Comparison of ENCODE assay signal across 21 cellular contexts in genomic region chr5:65932676-65933075, GRCh38. TPM values are rescaled to one million over a fixed set of nuclear protein-coding genes. Genes with fewer than 3 reads are reported as not detected.
DNase-seq lines count a peak whose midpoint lies in the region; ATAC-seq, FAIRE-seq and TF ChIP-seq lines count a peak whose summit lies in the region.
"Had no signal": no experiment of that assay in that cellular context is flagged by ENCODE, and none has a peak within 500 bp of the region (broad histone marks: within the 10 kb centered on the region; RNA-seq: fewer than 3 reads in every experiment).

No MANE protein-coding gene starts in this region.

- intact Hi-C loops in HepG2 (cut with micrococcal nuclease; ENCODE audit: unreplicated experiment) = no loop called here
- intact Hi-C loops in right lobe of liver (cut with DNase I) = loop anchor here in 1 of 2 donors (10.0 kb wide), 1 partner anchor 208 kb away; the partner anchor contains the start of genes NLN and SGTB
- intact Hi-C loops in OCI-LY7 (cut with micrococcal nuclease; ENCODE audit: unreplicated experiment) = no loop called here

- no peak overlapping the region for H2BK20ac ChIP-seq in H1 (ENCODE audit: low read length)

- TF ChIP-seq CTCF in HepG2 (CRISPR knock-in tag; IDR thresholded peaks at IDR 0.05) (no peak), right lobe of liver (IDR thresholded peaks at IDR 0.05) (no peak), OCI-LY7 (conservative IDR thresholded peaks at IDR 0.05; ENCODE audit: low read length) (no peak), H1 (IDR thresholded peaks at IDR 0.05; ENCODE audit: control extremely low read depth in 1 of 3, insufficient read depth in 1 of 3, low read depth in 1 of 3, low read length in 3 of 3) (no peak), endothelial cell (IDR thresholded peaks at IDR 0.05; ENCODE audit: unreplicated experiment) (no peak)

- peaks cover 46% of the 10 kb centered on the region for H3K4me1 ChIP-seq in HepG2 (ENCODE audit: insufficient read depth, low read length)
- H3K4me1 ChIP-seq in right lobe of liver = peaks cover 0 to 30% (median 0%) of the 10 kb centered on the region in 4 donors
- peaks cover 82% of the 10 kb centered on the region for H3K4me1 ChIP-seq in OCI-LY7 (ENCODE audit: insufficient read depth, low read length, poor library complexity, severe bottlenecking)
- no peaks in the 10 kb centered on the region; a peak in 1 of 7 replicates for H3K4me1 ChIP-seq in H1 (replicated peaks in 1 of 4; ENCODE audit: control insufficient read depth in 3 of 4, insufficient read depth in 4 of 4, low read length in 3 of 4)

- no peak for TF ChIP-seq POLR2A in HepG2 (IDR thresholded peaks at IDR 0.05; ENCODE audit: insufficient read depth in 1 of 2, low read depth in 2 of 2, low read length in 2 of 2)
- no peak for TF ChIP-seq POLR2A in right lobe of liver (IDR thresholded peaks at IDR 0.05)
- TF ChIP-seq POLR2A in H1 (IDR thresholded peaks at IDR 0.05; ENCODE audit: control extremely low read depth in 1 of 2, low read depth in 2 of 2, low read length in 2 of 2) = no peak

- no peak overlapping the region for H3K18ac ChIP-seq in H1 (ENCODE audit: extremely low read depth, low read length)

- no peak overlapping the region for H3K56ac ChIP-seq in H1 (replicated peaks; ENCODE audit: insufficient read length, low read depth, low read length)

- in situ Hi-C loops in HepG2 (cut with HindIII; ENCODE audit: extremely low pct_ligation_motif_present, low pct_unique_long_range_greater_than_20kb) = no loop called here

- H3K79me1 ChIP-seq in H1 (ENCODE audit: low read depth, low read length) = peaks cover 2% of the 10 kb centered on the region; the same call in 1 of the 2 replicates

- no peak for TF ChIP-seq RAD21 in HepG2 (CRISPR knock-in tag; IDR thresholded peaks at IDR 0.05)
- no peak for TF ChIP-seq RAD21 in H1 (IDR thresholded peaks at IDR 0.05 in 1 of 2, conservative IDR thresholded peaks at IDR 0.05 in 1 of 2; ENCODE audit: low read depth in 2 of 2, low read length in 2 of 2)

- H2AFZ ChIP-seq in HepG2 (ENCODE audit: low read length) (no peak overlapping the region), OCI-LY7 (ENCODE audit: low read length) (no peak overlapping the region), H1 (ENCODE audit: low read length) (no peak overlapping the region)
- H2AFZ ChIP-seq: hepatocyte had no signal

- H3K36me3 ChIP-seq in HepG2 (replicated peaks in 1 of 2; ENCODE audit: control insufficient read depth in 1 of 2, insufficient read depth in 2 of 2, low read length in 2 of 2) (peaks cover 0 to 2% of the 10 kb centered on the region in 2 experiments; a peak in 1 of 5 replicates), right lobe of liver (no peaks in the 10 kb centered on the region), OCI-LY7 (ENCODE audit: insufficient read depth, low read length) (peaks cover 49% of the 10 kb centered on the region), H1 (ENCODE audit: control insufficient read depth in 2 of 4, insufficient read depth in 4 of 4, low read length in 3 of 4) (no peaks in the 10 kb centered on the region)
- H3K36me3 ChIP-seq: uterus had no signal

- H4K8ac ChIP-seq in H1 (ENCODE audit: extremely low read depth, insufficient read depth, low read length) = no peak overlapping the region

- no peak overlapping the region for H4K91ac ChIP-seq in H1 (replicated peaks; ENCODE audit: insufficient read length, low read length)

- no peak overlapping the region for H3K14ac ChIP-seq in H1 (ENCODE audit: insufficient read length)

- H3K9me3 ChIP-seq in HepG2 (ENCODE audit: low read length) (no peaks in the 10 kb centered on the region), right lobe of liver (no peaks in the 10 kb centered on the region), OCI-LY7 (ENCODE audit: low read length) (no peaks in the 10 kb centered on the region), H1 (ENCODE audit: insufficient read depth in 2 of 2, low read depth in 1 of 2, low read length in 1 of 2) (no peaks in the 10 kb centered on the region)
- H3K9me3 ChIP-seq: mucosa of descending colon, uterus had no signal

- H2BK120ac ChIP-seq in H1 (replicated peaks; ENCODE audit: low read depth, low read length) = no peak overlapping the region

- CTCF ChIA-PET in HepG2 (lab: Yijun Ruan, JAX; ENCODE audit: low intra/inter-chr PET ratio, low total read pairs) = no interaction called here
- CTCF ChIA-PET in OCI-LY7 (lab: Charles Lee; ENCODE audit: unreplicated experiment) = interaction anchor here (0.6 kb wide), 1 partner anchor 258 kb away, joined by 4 read pairs; no protein-coding TSS in a partner anchor
- CTCF ChIA-PET in H1 (lab: Charles Lee; ENCODE audit: partially characterized antibody) = interaction anchor here (0.6 kb wide), 1 partner anchor 306 kb away, joined by 3 read pairs; no protein-coding TSS in a partner anchor

- no peak overlapping the region for H3K4me3 Mint-ChIP-seq in endothelial cell (ENCODE audit: unreplicated experiment)

- H4K5ac ChIP-seq in H1 (ENCODE audit: insufficient read length, low read depth, low read length) = no peak overlapping the region

- no peaks in the 10 kb centered on the region for H3K9me3 Mint-ChIP-seq in endothelial cell (ENCODE audit: unreplicated experiment)

- H3K9me2 ChIP-seq in OCI-LY7 (ENCODE audit: insufficient read depth, low read length) = no peaks in the 10 kb centered on the region

- H3K4me1 Mint-ChIP-seq in endothelial cell (ENCODE audit: unreplicated experiment) = peaks cover 30% of the 10 kb centered on the region

- no peak overlapping the region for H3K4me3 ChIP-seq in HepG2 (replicated peaks in 1 of 3; ENCODE audit: insufficient read depth in 1 of 3, low read depth in 2 of 3, low read length in 3 of 3)
- no peak overlapping the region for H3K4me3 ChIP-seq in right lobe of liver
- no peak overlapping the region for H3K4me3 ChIP-seq in OCI-LY7 (ENCODE audit: low read depth, low read length, poor library complexity, severe bottlenecking)
- H3K4me3 ChIP-seq in H1 (ENCODE audit: extremely low read depth in 1 of 4, insufficient read depth in 2 of 4, low read depth in 3 of 4, low read length in 4 of 4) = no peak overlapping the region
- H3K4me3 ChIP-seq: hepatocyte, mucosa of descending colon, uterus had no signal

- H2BK12ac ChIP-seq in H1 (ENCODE audit: low read depth, low read length) = no peak overlapping the region

- no peaks in the 10 kb centered on the region for H3K23me2 ChIP-seq in H1 (ENCODE audit: low read depth, low read length)

- no peak overlapping the region for H3K4ac ChIP-seq in H1 (replicated peaks; ENCODE audit: insufficient read length, low read depth, low read length)

- FAIRE-seq in HepG2 (lab: Jason Lieb, UNC) = no peak
- FAIRE-seq in H1 (lab: Jason Lieb, UNC) = peak; percentile 57

- no peak overlapping the region for H2AK5ac ChIP-seq in H1 (ENCODE audit: low read depth, low read length)

- 96% methylated on average over 4 of the region's 4 CpGs for WGBS in HepG2 (ENCODE audit: low lambda C conversion rate)
- 97% methylated on average over 4 of the region's 4 CpGs for WGBS in right lobe of liver (ENCODE audit: insufficient coverage, low coverage, low lambda C conversion rate, missing lambda C conversion rate)
- 94% methylated on average over 4 of the region's 4 CpGs; no CpG with 5 or more reads in 1 of the 2 experiments for WGBS in H1 (ENCODE audit: extremely low coverage in 1 of 2, insufficient coverage in 1 of 2, insufficient read length in 1 of 2, insufficient replicate concordance in 2 of 2, low coverage in 1 of 2, low lambda C conversion rate in 2 of 2, missing lambda C conversion rate in 1 of 2), 2 experiments

- ATAC-seq in HepG2 (no peak), right lobe of liver (no peak), HG02973 (IDR thresholded peaks at IDR 0.05; ENCODE audit: unreplicated experiment) (no peak)
- ATAC-seq: foreskin keratinocyte, mucosa of descending colon had no signal

- H3K27me3 Mint-ChIP-seq in endothelial cell (ENCODE audit: unreplicated experiment) = peaks cover 3% of the 10 kb centered on the region

- H3K27ac ChIP-seq in HepG2 (ENCODE audit: extremely low read length, insufficient read depth, low read length) (no peak overlapping the region), right lobe of liver (no peak overlapping the region), OCI-LY7 (ENCODE audit: low read depth, low read length, poor library complexity, severe bottlenecking) (no peak overlapping the region), H1 (ENCODE audit: low read depth, low read length) (no peak overlapping the region)
- H3K27ac ChIP-seq: C4-2B, foreskin keratinocyte, hepatocyte, uterus had no signal

- H3K79me2 ChIP-seq in HepG2 (ENCODE audit: insufficient read depth, low read length) (peaks cover 96% of the 10 kb centered on the region), OCI-LY7 (ENCODE audit: insufficient read depth, low read depth, low read length) (peaks cover 100% of the 10 kb centered on the region), H1 (ENCODE audit: control insufficient read depth in 1 of 2, insufficient read depth in 2 of 2, low read length in 2 of 2) (peaks cover 12 to 99% of the 10 kb centered on the region in 2 experiments; a peak in 3 of 4 replicates)

- H2BK15ac ChIP-seq in H1 (ENCODE audit: low read length) = no peak overlapping the region

- no peak overlapping the region for H3K4me2 ChIP-seq in HepG2 (ENCODE audit: low read depth, low read length)
- peak overlapping the region; percentile 38; the same call in 1 of the 2 replicates for H3K4me2 ChIP-seq in OCI-LY7 (ENCODE audit: low read length)
- H3K4me2 ChIP-seq in H1 (ENCODE audit: insufficient read depth in 1 of 2, low read depth in 2 of 2, low read length in 2 of 2) = no peak overlapping the region

- BruUV-seq in HepG2 (replicated peaks; lab: Mats Ljungman, UMichigan) = no TSS peak
- BruUV-seq in OCI-LY7 (replicated peaks; lab: Mats Ljungman, UMichigan) = no TSS peak

- no peak overlapping the region for H3K23ac ChIP-seq in H1 (ENCODE audit: insufficient read length)

- no peak overlapping the region for H3K9ac ChIP-seq in HepG2 (ENCODE audit: insufficient read depth, low read depth, low read length)
- H3K9ac ChIP-seq in H1 (replicated peaks in 1 of 4; ENCODE audit: extremely low read depth in 1 of 4, low read depth in 3 of 4, low read length in 3 of 4) = no peak overlapping the region

- H3K27me3 ChIP-seq in HepG2 (ENCODE audit: control insufficient read depth in 1 of 2, insufficient read depth in 2 of 2, low read length in 2 of 2) = no peaks in the 10 kb centered on the region
- H3K27me3 ChIP-seq in right lobe of liver = no peaks in the 10 kb centered on the region
- no peaks in the 10 kb centered on the region for H3K27me3 ChIP-seq in H1 (replicated peaks in 1 of 4; ENCODE audit: control insufficient read depth in 3 of 4, extremely low read depth in 1 of 4, insufficient read depth in 3 of 4, low read length in 3 of 4)
- H3K27me3 ChIP-seq: foreskin keratinocyte, hepatocyte, uterus had no signal

- POLR2A ChIA-PET in HepG2 (lab: Yijun Ruan, JAX) (no interaction called here), OCI-LY7 (lab: Charles Lee) (interaction anchor here (0.9 kb wide), 1 partner anchor 127 kb away, joined by 3 read pairs; no protein-coding TSS in a partner anchor), H1 (lab: Charles Lee; ENCODE audit: partially characterized antibody) (no interaction called here)

- H3K27ac Mint-ChIP-seq in endothelial cell (ENCODE audit: unreplicated experiment) = no peak overlapping the region

- DNase-seq in HepG2 (ENCODE audit: low spot score) = no peak
- DNase-seq in right lobe of liver = no peak
- DNase-seq in OCI-LY7 (ENCODE audit: low spot score) = no peak
- no peak for DNase-seq in H1 (ENCODE audit: low read depth in 1 of 2, low spot score in 2 of 2)
- DNase-seq in GF-D8 (lab: John Stamatoyannopoulos, UW) = no peak
- no peak for DNase-seq in endothelial cell (ENCODE audit: low spot score)
- no peak for DNase-seq in dedifferentiated amniotic fluid mesenchymal stem cell (ENCODE audit: extremely low spot score)
- DNase-seq: ACHN; activated CD4-positive, alpha-beta T cell treated with anti-CD3 and anti-CD28 coated beads for 1 hour; activated effector memory CD4-positive, alpha-beta T cell treated with Interleukin-2 at 50 U/mL for 16 hours; erythroblast; foreskin keratinocyte; H7; mucosa of descending colon; NCI-H1694; NCI-H69; stimulated activated CD4-positive, alpha-beta T cell treated with anti-CD3 and anti-CD28 coated beads, Interleukin-4, amount 100 ng/mL, for 4 hours; uterus had no signal

- H3K36me3 Mint-ChIP-seq in endothelial cell (ENCODE audit: low read depth, unreplicated experiment) = peaks cover 5% of the 10 kb centered on the region

- H4K20me1 ChIP-seq in HepG2 (ENCODE audit: insufficient read depth, low read length) = peaks cover 47% of the 10 kb centered on the region
- H4K20me1 ChIP-seq in OCI-LY7 (ENCODE audit: insufficient read depth, low read length) = peaks cover 61% of the 10 kb centered on the region
- H4K20me1 ChIP-seq in H1 (replicated peaks in 1 of 2; ENCODE audit: control insufficient read depth in 1 of 2, insufficient read depth in 2 of 2, low read length in 2 of 2) = peaks cover 2 to 5% of the 10 kb centered on the region in 2 experiments

- TF ChIP-seq EP300 in HepG2 (IDR thresholded peaks at IDR 0.05; ENCODE audit: low read depth in 2 of 2, low read length in 2 of 2) (no peak), HepG2 (CRISPR knock-in tag; IDR thresholded peaks at IDR 0.05; ENCODE audit: borderline replicate concordance) (no peak), H1 (IDR thresholded peaks at IDR 0.05; ENCODE audit: borderline replicate concordance in 1 of 2, low read depth in 2 of 2, low read length in 2 of 2) (no peak)

- H2BK5ac ChIP-seq in H1 (ENCODE audit: low read depth, low read length) = no peak overlapping the region

RNA-seq across cellular contexts. Expression of gene ERBIN, which starts 6.3 kb away (rescaled TPM):
- total RNA-seq in HepG2 (2016; rRNA removed; fragmentation: Illumina TruSeq; extraction: Trizol) (41.7 and 54.8 TPM in 2 replicates), right lobe of liver (10 to 100 TPM; 31.0 to 45.3 (median 32.8) TPM), OCI-LY7 (2022) (132 and 163 TPM in 2 replicates), endothelial cell (ENCODE audit: unreplicated experiment) (93.3 TPM)
- total RNA-seq in HepG2 (2016; cell fraction: cytosol; rRNA removed; fragmentation: Illumina TruSeq; extraction: Trizol; ENCODE audit: low read depth) = 16.6 and 24.6 TPM in 2 replicates
- total RNA-seq in HepG2 (2016; cell fraction: insoluble cytoplasmic fraction; rRNA removed; fragmentation: Illumina TruSeq; extraction: Trizol) = 37.9 and 53.8 TPM in 2 replicates
- 23.2 and 27.1 TPM in 2 replicates for total RNA-seq in HepG2 (2016; cell fraction: membrane; rRNA removed; fragmentation: Illumina TruSeq; extraction: Trizol)
- total RNA-seq in HepG2 (2016; cell fraction: nucleus; rRNA removed; fragmentation: Illumina TruSeq; extraction: Trizol) = 62.6 and 65.3 TPM in 2 replicates
- polyA plus RNA-seq in HepG2 (2011; rRNA removed) (12.5 and 14.4 TPM in 2 replicates), H1 (2011; rRNA removed) (3.3 and 7.7 TPM in 2 replicates)
- 4.9 and 8.6 TPM in 2 replicates for polyA plus RNA-seq in HepG2 (2011; cell fraction: cytosol; rRNA removed)
- 10.5 and 10.8 TPM in 2 replicates for polyA plus RNA-seq in HepG2 (2011; cell fraction: nucleus; rRNA removed)
- polyA plus RNA-seq in HepG2 (2012) = 14.1 and 14.9 TPM in 2 replicates
- polyA plus RNA-seq in HepG2 (2016; cell fraction: cytosol; fragmentation: Illumina TruSeq; extraction: Trizol; ENCODE audit: low read depth) = 0.44 and 0.64 TPM in 2 replicates
- polyA plus RNA-seq in HepG2 (2016; cell fraction: insoluble cytoplasmic fraction; fragmentation: Illumina TruSeq; extraction: Trizol; ENCODE audit: low read depth) = 29.5 and 36.4 TPM in 2 replicates
- polyA plus RNA-seq in HepG2 (2016; cell fraction: membrane; fragmentation: Illumina TruSeq; extraction: Trizol; ENCODE audit: low read depth) = 3.4 and 3.9 TPM in 2 replicates
- polyA plus RNA-seq in HepG2 (2016; cell fraction: nucleus; fragmentation: Illumina TruSeq; extraction: Trizol; ENCODE audit: insufficient read depth, low read depth) = 40.0 and 43.6 TPM in 2 replicates
- 12.0 and 26.9 TPM in 2 replicates for polyA minus RNA-seq in HepG2 (2011; rRNA and poly(A)+ RNA removed; ENCODE audit: low replicate concordance)
- polyA minus RNA-seq in HepG2 (2011; cell fraction: cytosol; rRNA and poly(A)+ RNA removed) = 28.1 and 38.4 TPM in 2 replicates
- polyA minus RNA-seq in HepG2 (2011; cell fraction: nucleus; rRNA and poly(A)+ RNA removed) = 140 and 160 TPM in 2 replicates
- total RNA-seq in OCI-LY7 (2014; rRNA removed; shearing (Covaris generic)) = 81.8 and 84.5 TPM in 2 replicates
- total RNA-seq in H1 (2021; fragmentation: NEBNext Ultra II Directional; extraction: Animal tissue kit (Norgen Biotek cat#: 25700)) = 28.5 and 33.2 TPM in 2 replicates
- 8.6 TPM for polyA plus RNA-seq in H1 (2011; cell fraction: cytosol; rRNA removed)
- polyA plus RNA-seq in H1 (2011; cell fraction: nucleus; rRNA removed) = 11.3 TPM
- 8.0 to 15.1 TPM (median 10.2 TPM) in 4 replicates for polyA plus RNA-seq in H1 (2012, experiment 1 of 2)
- 1.3 TPM for polyA plus RNA-seq in H1 (2012, experiment 2 of 2)
- polyA plus RNA-seq in H1 (2013, experiment 1 of 2) = 19.5 TPM
- polyA plus RNA-seq in H1 (2013, experiment 2 of 2) = 22.3 TPM
- polyA minus RNA-seq in H1 (2011; rRNA and poly(A)+ RNA removed) = 20.1 and 33.7 TPM in 2 replicates
- 17.0 TPM for polyA minus RNA-seq in H1 (2011; cell fraction: cytosol; rRNA and poly(A)+ RNA removed)
- 127 TPM for polyA minus RNA-seq in H1 (2011; cell fraction: nucleus; rRNA and poly(A)+ RNA removed)
